In the genomic region with DNA sequence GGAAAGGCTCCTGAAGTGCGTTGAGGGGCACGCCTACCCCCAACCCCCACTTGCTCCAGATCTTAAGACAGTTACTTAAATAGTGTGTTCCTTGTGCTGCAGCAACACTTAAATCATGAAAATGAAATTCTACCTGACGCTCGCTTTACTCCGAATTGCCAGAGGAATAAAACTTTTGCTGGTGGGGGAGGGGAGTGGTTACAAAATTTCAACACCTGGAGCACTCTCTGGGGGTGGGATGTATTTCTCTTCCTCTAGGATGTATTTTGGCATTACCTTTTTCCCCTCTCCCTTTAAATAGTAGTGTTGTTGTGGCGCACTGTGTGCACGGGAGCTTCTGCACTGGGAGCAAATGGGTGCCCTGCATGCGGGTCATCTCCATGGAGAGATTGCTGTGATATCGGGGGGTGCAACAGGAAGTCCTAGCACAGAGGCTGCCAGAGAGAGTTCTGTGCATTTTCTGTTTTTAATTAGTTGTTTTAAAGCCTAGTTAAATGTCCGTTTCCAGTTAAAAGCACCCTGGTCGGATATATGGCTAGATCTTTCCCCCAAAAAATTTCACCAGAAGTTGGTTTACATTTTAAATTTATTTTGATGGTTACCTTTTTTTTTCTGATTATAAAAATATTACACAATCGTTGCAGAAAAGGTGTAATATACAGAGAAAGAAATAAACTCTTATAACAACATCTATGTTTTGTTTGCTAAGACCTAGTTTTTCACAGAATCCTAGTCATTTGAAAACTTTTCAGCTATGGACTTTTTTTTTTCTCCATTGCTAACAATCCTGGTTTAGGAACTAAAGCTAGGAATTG, we compare ENCODE assay signal across 7 cellular contexts.
DNase-seq lines count a peak whose midpoint lies in the region; ATAC-seq and TF ChIP-seq lines count a peak whose summit lies in the region.

No MANE protein-coding gene starts in this region.

- no peak for ATAC-seq in GM19023 (IDR thresholded peaks at IDR 0.05; ENCODE audit: unreplicated experiment)

- H3K4me3 ChIP-seq in GM12864 (ENCODE audit: low read depth, low read length) (peak overlapping the region; percentile 52; the same call in 1 of the 2 replicates), esophagus squamous epithelium (peak overlapping the region; percentile 46 to 69 (median 58)), prostate gland (peak overlapping the region; percentile 50 to 64)

- H3K4me1 ChIP-seq in esophagus squamous epithelium (peaks cover 7 to 39% (median 9%) of the 10 kb centered on the region in 3 donors), prostate gland (replicated peaks) (peaks cover 16% of the 10 kb centered on the region)

- no peaks in the 10 kb centered on the region for H3K36me3 ChIP-seq in esophagus squamous epithelium
- no peaks in the 10 kb centered on the region for H3K36me3 ChIP-seq in prostate gland

- no peak for TF ChIP-seq POLR2A in esophagus squamous epithelium (IDR thresholded peaks at IDR 0.05)
- no peak for TF ChIP-seq POLR2A in prostate gland (IDR thresholded peaks at IDR 0.05)

- WGBS in esophagus squamous epithelium, 2 donors: 7 to 15% methylated on average over 11 to 12 of the region's 12 CpGs
- WGBS in prostate gland: 4% methylated on average over 12 of the region's 12 CpGs

- intact Hi-C loops in esophagus squamous epithelium (cut with DNase I): no loop called here
- intact Hi-C loops in prostate gland (cut with DNase I): no loop called here

- H3K27me3 ChIP-seq in esophagus squamous epithelium (peaks cover 0 to 51% (median 0%) of the 10 kb centered on the region in 4 donors), prostate gland (replicated peaks; ENCODE audit: insufficient read depth) (no peaks in the 10 kb centered on the region)

- TF ChIP-seq CTCF in GM12864 (IDR thresholded peaks at IDR 0.05; ENCODE audit: low read depth, low read length, missing control alignments) (no peak), esophagus squamous epithelium (IDR thresholded peaks at IDR 0.05) (no peak), prostate gland (IDR thresholded peaks at IDR 0.05) (no peak), GM10248 (IDR thresholded peaks at IDR 0.05; ENCODE audit: control extremely low read depth, extremely low read depth, low read depth, missing control alignments) (no peak)

- POLR2A ChIA-PET in GM10248 (lab: Yijun Ruan, JAX): no interaction called here

- H3K9me3 ChIP-seq in esophagus squamous epithelium (no peaks in the 10 kb centered on the region), prostate gland (no peaks in the 10 kb centered on the region)

- H3K27ac ChIP-seq in esophagus squamous epithelium (peak overlapping the region in 3 of 4 donors; percentile 68 to 79 (median 77)), prostate gland (peak overlapping the region; percentile 88)

- CTCF ChIA-PET in GM10248 (lab: Yijun Ruan, JAX): interaction anchor here (1.4 to 1.6 kb wide), 2 partner anchors 8 to 10 kb away, joined by 3 to 5 read pairs; no protein-coding TSS in a partner anchor

- DNase-seq in GM12864 (ENCODE audit: low read depth) (no peak), OCI-M1 (lab: John Stamatoyannopoulos, UW) (peak; percentile 38), esophagus squamous epithelium (lab: John Stamatoyannopoulos, UW) (no peak), prostate gland (ENCODE audit: low spot score) (no peak), NOMO-1 (lab: John Stamatoyannopoulos, UW; ENCODE audit: unreplicated experiment in 2 of 2) (no peak), GM10248 (ENCODE audit: extremely low spot score) (no peak)
